Comparison of ENCODE assay signal across 10 cellular contexts in the genomic region with DNA sequence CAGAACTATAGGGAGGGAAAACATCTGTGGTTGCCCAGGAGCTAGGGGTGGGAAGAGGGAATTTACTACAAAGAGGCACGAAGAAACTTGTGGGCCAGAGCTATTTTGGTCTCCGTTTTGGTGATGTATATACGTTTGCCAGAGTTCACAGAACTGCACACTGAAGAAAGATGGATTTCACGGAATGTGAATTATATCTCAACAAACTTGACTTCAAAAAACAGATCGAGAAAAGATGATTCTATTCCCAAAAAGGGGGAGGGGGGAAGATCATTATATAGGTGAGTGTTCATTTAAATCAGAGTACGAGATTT. TPM values are rescaled to one million over a fixed set of nuclear protein-coding genes. Genes with fewer than 3 reads are reported as not detected.
DNase-seq lines count a peak whose midpoint lies in the region; ATAC-seq, FAIRE-seq and TF ChIP-seq lines count a peak whose summit lies in the region.
"Had no signal": no experiment of that assay in that cellular context is flagged by ENCODE, and none has a peak within 500 bp of the region (broad histone marks: within the 10 kb centered on the region; RNA-seq: fewer than 3 reads in every experiment).

No MANE protein-coding gene starts in this region.

- H3K4me1 ChIP-seq in mucosa of rectum (ENCODE audit: control insufficient read depth in 2 of 2, insufficient read depth in 2 of 2, low read length in 2 of 2) = peaks cover 0 to 7% of the 10 kb centered on the region in 2 donors

- H3K36me3 ChIP-seq in H7 (replicated peaks; ENCODE audit: control insufficient read depth, insufficient read depth, low read length) (no peaks in the 10 kb centered on the region), bronchial epithelial cell (ENCODE audit: control insufficient read depth, insufficient read depth, low read length) (no peaks in the 10 kb centered on the region), mucosa of rectum (ENCODE audit: control insufficient read depth in 2 of 2, insufficient read depth in 2 of 2, low read length in 2 of 2) (no peaks in the 10 kb centered on the region)

- H3K9ac ChIP-seq in mucosa of rectum (ENCODE audit: low read depth in 1 of 2, low read length in 2 of 2) = peak overlapping the region; percentile 24 to 30

- peaks cover 5% of the 10 kb centered on the region; the same call in 1 of the 2 replicates for H3K27me3 ChIP-seq in H7 (ENCODE audit: control insufficient read depth, insufficient read depth, low read length)
- H3K27me3 ChIP-seq in bronchial epithelial cell (ENCODE audit: control insufficient read depth, insufficient read depth, low read length) = no peaks in the 10 kb centered on the region
- peaks cover 0 to 3% of the 10 kb centered on the region in 2 donors for H3K27me3 ChIP-seq in mucosa of rectum (ENCODE audit: control insufficient read depth in 2 of 2, insufficient read depth in 2 of 2, low read length in 2 of 2)

- H3K27ac ChIP-seq in mucosa of rectum (ENCODE audit: low read depth in 2 of 2, low read length in 2 of 2) = no peak overlapping the region

- H3K9me3 ChIP-seq in mucosa of rectum (ENCODE audit: control insufficient read depth in 2 of 2, low read length in 2 of 2) = no peaks in the 10 kb centered on the region

- peak overlapping the region; percentile 61 for H3K4me3 ChIP-seq in H7 (ENCODE audit: insufficient read depth, low read depth, low read length)
- peak overlapping the region; percentile 33 for H3K4me3 ChIP-seq in bronchial epithelial cell (ENCODE audit: low read depth, low read length)
- H3K4me3 ChIP-seq in mucosa of rectum (ENCODE audit: low read length in 2 of 2) = peak overlapping the region in 1 of 2 donors; percentile 64

- peak; percentile 5 for DNase-seq in A172 (ENCODE audit: low spot score)
- peak; percentile 50 for DNase-seq in H7
- DNase-seq in bronchial epithelial cell (ENCODE audit: low read depth) = no peak
- no peak for DNase-seq in dedifferentiated amniotic fluid mesenchymal stem cell (ENCODE audit: extremely low spot score)

- no peak for ATAC-seq in HG02642 (IDR thresholded peaks at IDR 0.05; ENCODE audit: poor library complexity, unreplicated experiment)
- ATAC-seq in HG02884 (IDR thresholded peaks at IDR 0.05; ENCODE audit: unreplicated experiment) = no peak
- no peak for ATAC-seq in esophagus mucosa

- FAIRE-seq in bronchial epithelial cell (lab: Jason Lieb, UNC) = no peak
- FAIRE-seq: frontal cortex, GM18507 had no signal

- no peak for TF ChIP-seq CTCF in bronchial epithelial cell (IDR thresholded peaks at IDR 0.05; ENCODE audit: insufficient read depth, low read length, severe bottlenecking)

RNA-seq across cellular contexts. Expression of a gene that starts 0.3 kb away (rescaled TPM):
- total RNA-seq in A172 (2014; rRNA removed; shearing (Covaris generic)) = 29.4 and 30.1 TPM in 2 replicates
- 10.7 and 14.5 TPM in 2 replicates for total RNA-seq in H7 (2014; rRNA removed; shearing (Covaris generic))
- 2.1 and 2.6 TPM in 2 replicates for total RNA-seq in bronchial epithelial cell
- 0.12 TPM for total RNA-seq in esophagus mucosa

RNA-seq across cellular contexts. Expression of a gene that starts 14.9 kb away (rescaled TPM):
- 18.9 and 21.9 TPM in 2 replicates for total RNA-seq in A172 (2014; rRNA removed; shearing (Covaris generic))
- total RNA-seq in H7 (2014; rRNA removed; shearing (Covaris generic)) = 3.0 and 3.3 TPM in 2 replicates
- total RNA-seq in bronchial epithelial cell = 11.1 and 12.0 TPM in 2 replicates
- total RNA-seq in esophagus mucosa = 8.0 TPM

RNA-seq across cellular contexts. Expression of a gene that starts 31.7 kb away (rescaled TPM):
- not detected in 2 replicates for total RNA-seq in A172 (2014; rRNA removed; shearing (Covaris generic))
- not detected in 2 replicates for total RNA-seq in H7 (2014; rRNA removed; shearing (Covaris generic))
- total RNA-seq in bronchial epithelial cell = not detected in 2 replicates
- 0.76 TPM for total RNA-seq in esophagus mucosa
- total RNA-seq: frontal cortex had no signal

RNA-seq across cellular contexts. Expression of a gene that starts 49.2 kb away (rescaled TPM):
- total RNA-seq in A172 (2014; rRNA removed; shearing (Covaris generic)) = 4.1 and 6.8 TPM in 2 replicates
- 4.5 and 8.4 TPM in 2 replicates for total RNA-seq in H7 (2014; rRNA removed; shearing (Covaris generic))
- total RNA-seq in bronchial epithelial cell = 3.7 and 3.9 TPM in 2 replicates
- 2.3 TPM for total RNA-seq in esophagus mucosa

Comparison
In these comparisons a context has a peak if more than half of its experiments do, and no peak if none do; other contexts are left out.
1. DNase-seq: peak in A172 (single experiment) and H7 (single experiment); none in bronchial epithelial cell (single experiment) and dedifferentiated amniotic fluid mesenchymal stem cell (single experiment).